In the genomic region with DNA sequence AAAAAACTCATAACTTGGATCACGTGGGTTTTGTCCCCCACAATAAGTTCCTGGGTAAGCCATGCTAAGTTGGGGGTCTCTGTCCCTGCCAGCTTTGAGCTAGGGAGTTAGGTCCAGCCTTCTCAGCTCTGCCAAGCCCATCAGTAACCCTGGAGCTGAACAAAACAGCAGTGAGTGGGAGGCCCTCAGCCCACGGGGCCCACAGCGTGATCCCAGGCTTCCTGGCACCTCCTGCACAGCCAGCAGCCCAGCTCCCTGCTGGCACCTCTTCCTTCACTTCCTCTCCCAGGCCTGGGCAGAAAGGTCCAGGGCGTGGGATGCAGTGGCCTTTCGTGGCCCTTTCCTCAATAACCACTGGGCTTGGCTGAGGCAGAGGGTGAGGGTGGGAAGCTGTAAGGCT, we compare ENCODE assay signal across 17 cellular contexts. TPM values are rescaled to one million over a fixed set of nuclear protein-coding genes. Genes with fewer than 3 reads are reported as not detected.
DNase-seq lines count a peak whose midpoint lies in the region; ATAC-seq, FAIRE-seq and TF ChIP-seq lines count a peak whose summit lies in the region.
"Had no signal": no experiment of that assay in that cellular context is flagged by ENCODE, and none has a peak within 500 bp of the region (broad histone marks: within the 10 kb centered on the region; RNA-seq: fewer than 3 reads in every experiment).

No MANE protein-coding gene starts in this region.

- no peaks in the 10 kb centered on the region for H3K79me1 ChIP-seq in H1 (ENCODE audit: low read depth, low read length)

- no peak overlapping the region for H3K27ac ChIP-seq in H1 (ENCODE audit: low read depth, low read length)
- H3K27ac ChIP-seq in muscle layer of colon (ENCODE audit: low read depth, low read length) = peak overlapping the region; percentile 90
- peak overlapping the region; percentile 28 to 34 for H3K27ac ChIP-seq in thoracic aorta
- H3K27ac ChIP-seq in endodermal cell (ENCODE audit: low read depth, low read length) = no peak overlapping the region
- H3K27ac ChIP-seq: foreskin keratinocyte had no signal

- no peak overlapping the region for H2AFZ ChIP-seq in H1 (ENCODE audit: low read length)

- no peak overlapping the region for H3K56ac ChIP-seq in H1 (replicated peaks; ENCODE audit: insufficient read length, low read depth, low read length)

- H4K20me1 ChIP-seq in H1 (replicated peaks in 1 of 2; ENCODE audit: control insufficient read depth in 1 of 2, insufficient read depth in 2 of 2, low read length in 2 of 2) = no peaks in the 10 kb centered on the region

- POLR2A ChIA-PET in H1 (lab: Charles Lee; ENCODE audit: partially characterized antibody) = interaction anchor here (0.9 to 1.2 kb wide), 3 partner anchors 8 to 23 kb away, joined by 3 to 4 read pairs (median 3); no protein-coding TSS in a partner anchor

- CTCF ChIA-PET in H1 (lab: Charles Lee; ENCODE audit: partially characterized antibody) = interaction anchor here (0.6 to 3.5 kb wide), 20 partner anchors 8 to 157 kb away, joined by 3 to 13 read pairs (median 4); no protein-coding TSS in a partner anchor

- no peak overlapping the region for H3K4me2 ChIP-seq in H1 (ENCODE audit: insufficient read depth in 1 of 2, low read depth in 2 of 2, low read length in 2 of 2)

- FAIRE-seq in H1 (lab: Jason Lieb, UNC) = no peak
- FAIRE-seq: GM18507 had no signal

- H3K79me2 ChIP-seq in H1 (ENCODE audit: control insufficient read depth in 1 of 2, insufficient read depth in 2 of 2, low read length in 2 of 2) = no peaks in the 10 kb centered on the region

- H3K27ac Mint-ChIP-seq in endodermal cell = no peak overlapping the region
- H3K27ac Mint-ChIP-seq: immature natural killer cell, progenitor cell of endocrine pancreas, T-cell had no signal

- H3K4me1 ChIP-seq in H1 (replicated peaks in 1 of 4; ENCODE audit: control insufficient read depth in 3 of 4, insufficient read depth in 4 of 4, low read length in 3 of 4) (peaks cover 6 to 41% (median 28%) of the 10 kb centered on the region in 4 experiments), muscle layer of colon (ENCODE audit: insufficient read depth, low read length) (peaks cover 58% of the 10 kb centered on the region), thoracic aorta (ENCODE audit: control insufficient read depth in 1 of 2, low read depth in 2 of 2) (peaks cover 12 to 27% of the 10 kb centered on the region in 2 donors), endodermal cell (ENCODE audit: control insufficient read depth, insufficient read depth, low read length) (peaks cover 32% of the 10 kb centered on the region)
- H3K4me1 ChIP-seq: foreskin keratinocyte had no signal

- no peaks in the 10 kb centered on the region for H3K9me3 ChIP-seq in MG63
- H3K9me3 ChIP-seq in H1 (ENCODE audit: insufficient read depth in 2 of 2, low read depth in 1 of 2, low read length in 1 of 2) = no peaks in the 10 kb centered on the region
- H3K9me3 ChIP-seq in muscle layer of colon (ENCODE audit: low read length) = no peaks in the 10 kb centered on the region
- no peaks in the 10 kb centered on the region for H3K9me3 ChIP-seq in thoracic aorta
- no peaks in the 10 kb centered on the region for H3K9me3 ChIP-seq in endodermal cell (ENCODE audit: control insufficient read depth, low read length)

- no peak overlapping the region; the same call in 1 of the 2 replicates for H4K8ac ChIP-seq in H1 (ENCODE audit: extremely low read depth, insufficient read depth, low read length)

- H3K27me3 ChIP-seq in MG63 (no peaks in the 10 kb centered on the region), H1 (replicated peaks in 1 of 4; ENCODE audit: control insufficient read depth in 3 of 4, extremely low read depth in 1 of 4, insufficient read depth in 3 of 4, low read length in 3 of 4) (no peaks in the 10 kb centered on the region; a peak in 1 of 7 replicates), muscle layer of colon (ENCODE audit: control insufficient read depth in 1 of 2, insufficient read depth in 2 of 2, low read length in 2 of 2) (no peaks in the 10 kb centered on the region), thoracic aorta (replicated peaks; ENCODE audit: insufficient read depth) (no peaks in the 10 kb centered on the region), endodermal cell (ENCODE audit: control insufficient read depth, insufficient read depth, low read length, poor library complexity, severe bottlenecking) (no peaks in the 10 kb centered on the region)
- H3K27me3 ChIP-seq: foreskin keratinocyte had no signal

- H3K4me3 Mint-ChIP-seq in endodermal cell = no peak overlapping the region
- H3K4me3 Mint-ChIP-seq: immature natural killer cell, T-cell had no signal

- H3K4me3 ChIP-seq in MG63 = no peak overlapping the region
- no peak overlapping the region for H3K4me3 ChIP-seq in H1 (ENCODE audit: extremely low read depth in 1 of 4, insufficient read depth in 2 of 4, low read depth in 3 of 4, low read length in 4 of 4)
- H3K4me3 ChIP-seq in muscle layer of colon (ENCODE audit: low read depth in 1 of 2, low read length in 2 of 2) = no peak overlapping the region
- H3K4me3 ChIP-seq in thoracic aorta = no peak overlapping the region
- H3K4me3 ChIP-seq in endodermal cell (ENCODE audit: low read length) = no peak overlapping the region

- H2AK5ac ChIP-seq in H1 (ENCODE audit: low read depth, low read length) = no peak overlapping the region

- TF ChIP-seq EP300 in H1 (IDR thresholded peaks at IDR 0.05; ENCODE audit: borderline replicate concordance in 1 of 2, low read depth in 2 of 2, low read length in 2 of 2) = no peak

- no peak overlapping the region for H3K23ac ChIP-seq in H1 (ENCODE audit: insufficient read length)

- WGBS in H1 (ENCODE audit: extremely low coverage in 1 of 2, insufficient coverage in 1 of 2, insufficient read length in 1 of 2, insufficient replicate concordance in 2 of 2, low coverage in 1 of 2, low lambda C conversion rate in 2 of 2, missing lambda C conversion rate in 1 of 2), 2 experiments = 76% methylated on average over 3 of the region's 5 CpGs; no CpG with 5 or more reads in 1 of the 2 experiments
- WGBS in endodermal cell (ENCODE audit: insufficient coverage in 1 of 2, insufficient read length in 1 of 2), 2 experiments = 76 to 89% methylated on average over 3 to 5 of the region's 5 CpGs

- no peak overlapping the region for H3K4ac ChIP-seq in H1 (replicated peaks; ENCODE audit: insufficient read length, low read depth, low read length)

- no peak overlapping the region for H3K9ac ChIP-seq in H1 (replicated peaks in 1 of 4; ENCODE audit: extremely low read depth in 1 of 4, low read depth in 3 of 4, low read length in 3 of 4)
- no peak overlapping the region for H3K9ac ChIP-seq in muscle layer of colon (ENCODE audit: low read length)
- no peak overlapping the region for H3K9ac ChIP-seq in endodermal cell (ENCODE audit: extremely low read depth, low read length, poor library complexity, severe bottlenecking)

- no peaks in the 10 kb centered on the region for H3K27me3 Mint-ChIP-seq in endodermal cell (ENCODE audit: insufficient read depth)
- H3K27me3 Mint-ChIP-seq: T-cell had no signal

- no peaks in the 10 kb centered on the region for H3K36me3 Mint-ChIP-seq in endodermal cell (ENCODE audit: low read depth)
- H3K36me3 Mint-ChIP-seq: immature natural killer cell, T-cell had no signal

- H2BK120ac ChIP-seq in H1 (replicated peaks; ENCODE audit: low read depth, low read length) = no peak overlapping the region

- ATAC-seq in thoracic aorta (ENCODE audit: insufficient number of reproducible peaks, low FRiP score, low read depth) = no peak
- ATAC-seq in HG03469 (IDR thresholded peaks at IDR 0.05; ENCODE audit: unreplicated experiment) = no peak
- ATAC-seq: foreskin keratinocyte, T-cell had no signal

- H3K36me3 ChIP-seq in MG63 = no peaks in the 10 kb centered on the region
- H3K36me3 ChIP-seq in H1 (ENCODE audit: control insufficient read depth in 2 of 4, insufficient read depth in 4 of 4, low read length in 3 of 4) = no peaks in the 10 kb centered on the region
- H3K36me3 ChIP-seq in muscle layer of colon (ENCODE audit: insufficient read depth, low read length) = no peaks in the 10 kb centered on the region
- no peaks in the 10 kb centered on the region for H3K36me3 ChIP-seq in thoracic aorta
- H3K36me3 ChIP-seq in endodermal cell (ENCODE audit: control insufficient read depth, insufficient read depth, low read length) = no peaks in the 10 kb centered on the region

- peak overlapping the region; percentile 34; the same call in 1 of the 2 replicates for H2BK20ac ChIP-seq in H1 (ENCODE audit: low read length)

- no peak overlapping the region for H3K18ac ChIP-seq in H1 (ENCODE audit: extremely low read depth, low read length)

- no peak overlapping the region for H2BK5ac ChIP-seq in H1 (ENCODE audit: low read depth, low read length)

- no peak for TF ChIP-seq RAD21 in H1 (IDR thresholded peaks at IDR 0.05 in 1 of 2, conservative IDR thresholded peaks at IDR 0.05 in 1 of 2; ENCODE audit: low read depth in 2 of 2, low read length in 2 of 2)

- DNase-seq in MG63 (peak; percentile 85), H1 (ENCODE audit: low read depth in 1 of 2, low spot score in 2 of 2) (no peak), thoracic aorta (ENCODE audit: low spot score) (no peak), endodermal cell (no peak), NCI-H146 treated with DMSO at 0.1 percent for 48 hours (lab: John Stamatoyannopoulos, UW; ENCODE audit: unreplicated experiment) (no peak), KG1 (lab: John Stamatoyannopoulos, UW) (no peak)
- DNase-seq: DMS 273 treated with DMSO at 0.1 percent for 48 hours; effector CD8-positive, alpha-beta T cell; foreskin keratinocyte; immature natural killer cell; NCI-H2081; NCI-H774; T-cell had no signal

- no peak for TF ChIP-seq CTCF in H1 (IDR thresholded peaks at IDR 0.05; ENCODE audit: control extremely low read depth in 1 of 3, insufficient read depth in 1 of 3, low read depth in 1 of 3, low read length in 3 of 3)
- no peak for TF ChIP-seq CTCF in thoracic aorta (IDR thresholded peaks at IDR 0.05)
- no peak for TF ChIP-seq CTCF in endodermal cell (conservative IDR thresholded peaks at IDR 0.05)

- H3K9me3 Mint-ChIP-seq in endodermal cell = no peaks in the 10 kb centered on the region
- H3K9me3 Mint-ChIP-seq: immature natural killer cell, T-cell had no signal

- peak overlapping the region; percentile 20 for H4K5ac ChIP-seq in H1 (ENCODE audit: insufficient read length, low read depth, low read length)

- H3K4me1 Mint-ChIP-seq in endodermal cell = peaks cover 49% of the 10 kb centered on the region
- H3K4me1 Mint-ChIP-seq: immature natural killer cell, T-cell had no signal

- H2BK15ac ChIP-seq in H1 (ENCODE audit: low read length) = peak overlapping the region; percentile 3

- no peaks in the 10 kb centered on the region; the same call in 1 of the 2 replicates for H3K23me2 ChIP-seq in H1 (ENCODE audit: low read depth, low read length)

- H3K14ac ChIP-seq in H1 (ENCODE audit: insufficient read length) = no peak overlapping the region

- peak overlapping the region; percentile 19; the same call in 1 of the 2 replicates for H2BK12ac ChIP-seq in H1 (ENCODE audit: low read depth, low read length)

- H4K91ac ChIP-seq in H1 (replicated peaks; ENCODE audit: insufficient read length, low read length) = peak overlapping the region; percentile 15

- no peak for TF ChIP-seq POLR2A in H1 (IDR thresholded peaks at IDR 0.05; ENCODE audit: control extremely low read depth in 1 of 2, low read depth in 2 of 2, low read length in 2 of 2)

RNA-seq across cellular contexts. Expression of gene CDC42EP4, which starts 35.6 kb away (rescaled TPM):
- total RNA-seq in MG63 (2014; rRNA removed; shearing (Covaris generic); ENCODE audit: low replicate concordance) = 37.7 and 52.4 TPM in 2 replicates
- 12.6 and 13.1 TPM in 2 replicates for total RNA-seq in H1 (2021; fragmentation: NEBNext Ultra II Directional; extraction: Animal tissue kit (Norgen Biotek cat#: 25700))
- 8.8 and 13.9 TPM in 2 replicates for polyA plus RNA-seq in H1 (2011; rRNA removed)
- 10.7 TPM for polyA plus RNA-seq in H1 (2011; cell fraction: cytosol; rRNA removed)
- polyA plus RNA-seq in H1 (2011; cell fraction: nucleus; rRNA removed) = 12.2 TPM
- 8.2 to 11.6 TPM (median 10.3 TPM) in 4 replicates for polyA plus RNA-seq in H1 (2012, experiment 1 of 2)
- polyA plus RNA-seq in H1 (2012, experiment 2 of 2) = 11.4 TPM
- polyA plus RNA-seq in H1 (2013, experiment 1 of 2) = 6.2 TPM
- polyA plus RNA-seq in H1 (2013, experiment 2 of 2) = 6.5 TPM
- polyA minus RNA-seq in H1 (2011; rRNA and poly(A)+ RNA removed) = 10.9 and 12.7 TPM in 2 replicates
- polyA minus RNA-seq in H1 (2011; cell fraction: cytosol; rRNA and poly(A)+ RNA removed) = 13.9 TPM
- polyA minus RNA-seq in H1 (2011; cell fraction: nucleus; rRNA and poly(A)+ RNA removed) = 19.5 TPM
- 100 to 1,000 TPM in 1 of 2 donors, 10 to 100 TPM in 1; 73.8 to 134 TPM for total RNA-seq in thoracic aorta
- 10 to 100 TPM; 38.5 to 49.7 TPM for total RNA-seq in endodermal cell
- polyA plus RNA-seq in endodermal cell (2013, experiment 1 of 2) = 57.7 TPM
- polyA plus RNA-seq in endodermal cell (2013, experiment 2 of 2) = 49.6 TPM

Comparison
In these comparisons a context has a peak if more than half of its experiments do, and no peak if none do; other contexts are left out.
1. H3K27ac ChIP-seq: peak in muscle layer of colon (single experiment) and thoracic aorta (2 of 2); none in H1 (single experiment) and endodermal cell (single experiment).